1 cellular context compared by ENCODE assay signal in genomic region chr11:10906521-10906920, GRCh38.
TF ChIP-seq lines count a peak whose summit lies in the region.

No MANE protein-coding gene starts in this region.

TF ChIP-seq in H1, 55 proteins besides CTCF, POLR2A, EP300 and RAD21:
- TF ChIP-seq ATF2 (IDR thresholded peaks at IDR 0.05; ENCODE audit: low read length) (no peak), HDAC2 (IDR thresholded peaks at IDR 0.05; ENCODE audit: borderline replicate concordance in 1 of 2, low read depth in 2 of 2, low read length in 2 of 2) (no peak), CHD1 (IDR thresholded peaks at IDR 0.05; ENCODE audit: low read depth, low read length) (no peak), CBX8 (IDR thresholded peaks at IDR 0.05; ENCODE audit: borderline replicate concordance, low read depth, low read length) (no peak), NRF1 (IDR thresholded peaks at IDR 0.05; ENCODE audit: low read depth, low read length) (no peak), ASH2L (IDR thresholded peaks at IDR 0.05; ENCODE audit: low read length) (no peak), TBP (IDR thresholded peaks at IDR 0.05; ENCODE audit: low read depth, low read length) (no peak)
